ENCODE assay signal across 16 cellular contexts in the genomic region with DNA sequence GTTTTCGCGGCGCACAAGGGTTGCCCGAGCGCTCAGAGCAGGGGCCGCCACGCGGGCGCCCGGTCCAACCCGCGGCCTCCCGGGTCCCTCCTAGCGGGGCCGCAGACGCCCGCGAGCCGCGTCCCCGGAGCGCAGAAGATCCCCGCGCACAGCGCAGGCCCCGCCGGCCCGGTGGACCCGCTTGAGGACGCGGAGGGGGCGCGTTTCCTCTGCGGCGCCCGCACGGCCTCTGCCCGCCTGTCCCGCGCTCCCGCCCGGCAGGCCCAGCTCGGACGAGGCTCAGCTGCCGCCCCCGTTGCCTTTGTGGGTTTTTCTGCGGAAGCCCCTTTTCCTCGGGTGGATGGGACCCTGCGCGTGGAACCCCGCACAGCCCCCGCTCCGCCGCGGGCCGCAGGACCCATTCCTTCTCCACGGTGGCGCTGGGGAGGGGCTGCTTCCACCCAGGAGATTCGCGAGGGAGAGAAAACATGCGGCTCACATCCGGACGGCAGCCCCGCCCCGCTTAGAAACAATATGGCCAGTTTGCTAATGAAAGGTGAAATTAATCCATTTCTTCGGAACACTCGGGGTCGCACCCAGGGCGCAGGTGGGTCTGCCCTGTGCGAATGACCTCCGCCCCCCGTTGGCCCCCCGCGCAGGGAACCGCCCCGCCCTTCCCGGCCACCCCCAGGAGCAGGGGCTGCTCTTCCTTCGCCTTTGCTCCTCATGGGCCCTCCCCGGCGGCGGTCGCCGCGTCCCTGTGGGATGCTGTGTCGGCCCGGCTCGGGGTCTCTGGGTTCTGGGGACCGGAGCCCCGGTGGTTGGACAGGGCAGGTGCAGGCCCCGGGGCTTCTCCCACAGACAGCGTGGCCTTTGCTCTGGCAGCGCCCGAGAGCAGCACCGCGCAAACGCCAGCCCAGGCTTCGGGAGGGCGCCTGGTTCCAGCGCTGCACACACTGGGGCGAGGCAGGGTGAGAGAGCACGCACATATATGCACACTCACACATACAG. TPM values are rescaled to one million over a fixed set of nuclear protein-coding genes. Genes with fewer than 3 reads are reported as not detected.
DNase-seq lines count a peak whose midpoint lies in the region; ATAC-seq and TF ChIP-seq lines count a peak whose summit lies in the region.
"Had no signal": no experiment of that assay in that cellular context is flagged by ENCODE, and none has a peak within 500 bp of the region (broad histone marks: within the 10 kb centered on the region; RNA-seq: fewer than 3 reads in every experiment).

No MANE protein-coding gene starts in this region.

- H3K27ac ChIP-seq in foreskin keratinocyte (no peak overlapping the region), osteoblast (ENCODE audit: low read depth, low read length) (no peak overlapping the region)
- H3K27ac ChIP-seq: body of pancreas, VCaP had no signal

- H3K27ac Mint-ChIP-seq in effector memory CD8-positive, alpha-beta T cell = no peak overlapping the region

- H3K9me3 Mint-ChIP-seq in effector memory CD8-positive, alpha-beta T cell = no peaks in the 10 kb centered on the region

- peaks cover 5% of the 10 kb centered on the region for H3K36me3 Mint-ChIP-seq in effector memory CD8-positive, alpha-beta T cell (ENCODE audit: insufficient read depth)
- H3K36me3 Mint-ChIP-seq: CD4-positive, CD25-positive, alpha-beta regulatory T cell had no signal

- H2AFZ ChIP-seq in osteoblast (ENCODE audit: low read length) = no peak overlapping the region

- peaks cover 0 to 13% of the 10 kb centered on the region in 2 donors for H3K4me1 Mint-ChIP-seq in effector memory CD8-positive, alpha-beta T cell (ENCODE audit: low read depth in 2 of 2)

- H3K36me3 ChIP-seq in NT2/D1 (ENCODE audit: insufficient read depth, insufficient read length, low read length) (no peaks in the 10 kb centered on the region), osteoblast (ENCODE audit: insufficient read depth, low read length) (no peaks in the 10 kb centered on the region)

- peak overlapping the region; percentile 48 for H3K4me2 ChIP-seq in osteoblast (ENCODE audit: insufficient read depth, low read length)

- H3K27me3 ChIP-seq in NT2/D1 (ENCODE audit: insufficient read depth, insufficient read length) = peaks cover 81% of the 10 kb centered on the region
- peaks cover 50% of the 10 kb centered on the region for H3K27me3 ChIP-seq in foreskin keratinocyte
- peaks cover 44% of the 10 kb centered on the region for H3K27me3 ChIP-seq in osteoblast (ENCODE audit: insufficient read depth, low read length)

- no peaks in the 10 kb centered on the region for H3K79me2 ChIP-seq in osteoblast (ENCODE audit: insufficient read depth, low read length)

- peak; percentile 5 for ATAC-seq in foreskin keratinocyte
- no peak for ATAC-seq in effector memory CD8-positive, alpha-beta T cell (replicated peaks)
- no peak for ATAC-seq in GM18907 (IDR thresholded peaks at IDR 0.05; ENCODE audit: unreplicated experiment)
- no peak for ATAC-seq in GM19023 (IDR thresholded peaks at IDR 0.05; ENCODE audit: unreplicated experiment)
- ATAC-seq: body of pancreas had no signal

- H3K9me3 ChIP-seq in NT2/D1 (ENCODE audit: insufficient read depth, low read length) (no peaks in the 10 kb centered on the region), osteoblast (ENCODE audit: low read depth, low read length) (no peaks in the 10 kb centered on the region)
- H3K9me3 ChIP-seq: body of pancreas had no signal

- DNase-seq in AG09319 (ENCODE audit: extremely low read depth, low read depth) = no peak
- no peak for DNase-seq in NT2/D1 (ENCODE audit: low read depth, low spot score)
- no peak for DNase-seq in foreskin keratinocyte
- DNase-seq in osteoblast (ENCODE audit: insufficient read length, low spot score, missing footprints) = peak; percentile 89
- no peak for DNase-seq in activated CD4-positive, alpha-beta T cell treated with anti-CD3 and anti-CD28 coated beads, Interleukin-2, amount 50 U/mL, for 1 hour
- no peak for DNase-seq in effector memory CD8-positive, alpha-beta T cell
- DNase-seq: activated T-cell treated with anti-CD3 and anti-CD28 coated beads for 4 hours; CD4-positive, CD25-positive, alpha-beta regulatory T cell; NCI-H1092 treated with DMSO at 0.1 percent for 48 hours; SHP77 treated with DMSO at 0.1 percent for 48 hours had no signal

- peaks cover 44 to 79% of the 10 kb centered on the region in 2 donors for H3K27me3 Mint-ChIP-seq in effector memory CD8-positive, alpha-beta T cell

- peak; percentile 5; the same call in 1 of the 2 replicates for TF ChIP-seq CTCF in AG09319 (IDR thresholded peaks at IDR 0.05; ENCODE audit: low read depth, low read length)
- TF ChIP-seq CTCF in foreskin keratinocyte (conservative IDR thresholded peaks at IDR 0.05) = no peak
- no peak for TF ChIP-seq CTCF in osteoblast (IDR thresholded peaks at IDR 0.05; ENCODE audit: extremely low read depth, low read depth, low read length)

- peak overlapping the region; percentile 68 for H3K9ac ChIP-seq in NT2/D1 (ENCODE audit: insufficient read length, low read depth)

- H3K4me1 ChIP-seq in NT2/D1 (ENCODE audit: insufficient read depth, insufficient read length) (peaks cover 6% of the 10 kb centered on the region), foreskin keratinocyte (no peaks in the 10 kb centered on the region), osteoblast (ENCODE audit: insufficient read depth, low read length) (peaks cover 35% of the 10 kb centered on the region)

- H4K20me1 ChIP-seq in osteoblast (ENCODE audit: insufficient read depth, low read length) = no peaks in the 10 kb centered on the region

- H3K4me3 Mint-ChIP-seq in effector memory CD8-positive, alpha-beta T cell = no peak overlapping the region
- H3K4me3 Mint-ChIP-seq: CD4-positive, CD25-positive, alpha-beta regulatory T cell had no signal

- H3K4me3 ChIP-seq in NT2/D1 (ENCODE audit: insufficient read length, low read depth) (peak overlapping the region; percentile 36), osteoblast (ENCODE audit: insufficient read depth, low read length) (peak overlapping the region; percentile 30)
- H3K4me3 ChIP-seq: body of pancreas had no signal

RNA-seq across cellular contexts. Expression of a gene that starts 9.3 kb away (rescaled TPM):
- not detected in 2 replicates for total RNA-seq in foreskin keratinocyte
- polyA plus RNA-seq in foreskin keratinocyte = not detected in 2 replicates
- total RNA-seq in osteoblast = not detected in 2 replicates
- total RNA-seq: body of pancreas; CD4-positive, CD25-positive, alpha-beta regulatory T cell; HT1080; pulmonary artery endothelial cell had no signal
- polyA plus RNA-seq: CD4-positive, CD25-positive, alpha-beta regulatory T cell had no signal
